8 cellular contexts compared by ENCODE assay signal in the genomic region with DNA sequence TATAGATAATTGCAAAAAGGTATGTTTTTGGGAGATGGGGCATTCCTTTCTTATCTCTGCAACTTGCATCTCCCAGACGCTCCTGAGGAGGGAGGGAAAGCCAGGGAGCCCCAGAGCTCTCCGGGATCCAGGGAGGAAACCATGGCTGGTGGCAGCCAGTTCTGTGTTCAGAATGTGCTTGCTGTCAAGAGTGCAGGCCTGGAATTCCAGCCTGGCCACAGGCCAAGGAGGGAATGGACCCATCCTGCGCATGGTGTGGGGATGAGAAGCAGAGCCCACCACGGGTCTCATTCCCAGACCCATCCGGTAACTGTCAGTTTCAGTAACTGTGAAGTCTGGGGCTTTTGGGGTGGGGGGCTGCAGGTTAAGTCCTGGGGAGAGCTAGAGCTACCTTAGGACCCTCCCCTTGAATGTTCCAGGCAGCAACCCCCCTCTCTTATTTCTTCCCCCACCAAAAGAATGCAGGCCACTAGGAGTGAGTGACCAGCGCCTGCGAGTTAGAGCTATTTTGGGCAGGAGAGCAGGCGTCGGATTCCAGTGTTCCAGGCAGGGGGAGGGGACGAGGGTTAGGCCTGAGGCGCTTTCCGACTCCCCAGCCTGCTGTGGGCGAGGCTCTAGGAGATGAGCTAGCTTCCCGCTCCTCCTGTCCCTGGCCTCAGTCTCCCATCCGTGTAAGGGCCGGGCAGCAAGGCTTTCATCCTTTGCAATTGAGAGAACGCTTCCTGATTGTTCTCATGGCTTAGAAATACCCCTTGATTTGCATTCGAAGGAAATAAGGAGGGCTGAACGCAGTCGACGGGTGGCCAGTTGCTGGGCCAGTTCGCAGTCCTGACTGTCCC. TPM values are rescaled to one million over a fixed set of nuclear protein-coding genes. Genes with fewer than 3 reads are reported as not detected.
DNase-seq lines count a peak whose midpoint lies in the region; FAIRE-seq and TF ChIP-seq lines count a peak whose summit lies in the region.

No MANE protein-coding gene starts in this region.

- H3K9ac ChIP-seq in skeletal muscle satellite cell (ENCODE audit: low read depth, low read length), result peak overlapping the region; percentile 81

- H3K79me2 ChIP-seq in ACC112 (ENCODE audit: control insufficient read depth, insufficient read depth, low read length, unreplicated experiment), result peaks cover 8% of the 10 kb centered on the region

- no peaks in the 10 kb centered on the region for H3K9me3 ChIP-seq in skeletal muscle satellite cell (replicated peaks; ENCODE audit: low read length)

- H3K4me3 ChIP-seq in ACC112 (ENCODE audit: low read depth, low read length) (peak overlapping the region; percentile 79), GM08714 (ENCODE audit: low read length) (peak overlapping the region; percentile 63; the same call in 1 of the 2 replicates), bronchial epithelial cell (ENCODE audit: low read depth, low read length) (peak overlapping the region; percentile 44), skeletal muscle satellite cell (ENCODE audit: low read length) (peak overlapping the region; percentile 69)

- H3K36me3 ChIP-seq in ACC112 (ENCODE audit: insufficient read depth, low read length) (no peaks in the 10 kb centered on the region), bronchial epithelial cell (ENCODE audit: control insufficient read depth, insufficient read depth, low read length) (no peaks in the 10 kb centered on the region), skeletal muscle satellite cell (ENCODE audit: insufficient read depth, low read length) (no peaks in the 10 kb centered on the region)

- H3K4me2 ChIP-seq in skeletal muscle satellite cell (ENCODE audit: low read length), result peak overlapping the region; percentile 91

- H3K27ac ChIP-seq in ACC112 (ENCODE audit: low read depth, low read length), result peak overlapping the region; percentile 86

- H2AFZ ChIP-seq in ACC112 (ENCODE audit: low read length, unreplicated experiment), result peak overlapping the region; percentile 87

- H3K4me3 Mint-ChIP-seq in immature natural killer cell, result peak overlapping the region; percentile 88 to 91 (median 90)

- H3K36me3 Mint-ChIP-seq in immature natural killer cell, result peaks cover 0 to 5% (median 0%) of the 10 kb centered on the region in 3 donors

- FAIRE-seq in bronchial epithelial cell (lab: Jason Lieb, UNC), result no peak

- H3K4me1 ChIP-seq in ACC112 (ENCODE audit: control insufficient read depth, insufficient read depth, low read length, unreplicated experiment) (peaks cover 22% of the 10 kb centered on the region), skeletal muscle satellite cell (ENCODE audit: control insufficient read depth, insufficient read depth, low read length) (peaks cover 33% of the 10 kb centered on the region)

- H3K27me3 ChIP-seq in ACC112 (ENCODE audit: insufficient read depth, low read length) (no peaks in the 10 kb centered on the region), bronchial epithelial cell (ENCODE audit: control insufficient read depth, insufficient read depth, low read length) (no peaks in the 10 kb centered on the region), skeletal muscle satellite cell (ENCODE audit: control insufficient read depth, insufficient read depth, low read length) (no peaks in the 10 kb centered on the region)

- peak overlapping the region; percentile 67 to 91 (median 88) for H3K27ac Mint-ChIP-seq in immature natural killer cell

- DNase-seq in NCI-H510A treated with DMSO at 0.1 percent for 48 hours (lab: John Stamatoyannopoulos, UW), result peak; percentile 75
- peak; percentile 65 for DNase-seq in bronchial epithelial cell (ENCODE audit: low read depth)
- DNase-seq in immature natural killer cell, result no peak
- DNase-seq in GOT3 (lab: John Stamatoyannopoulos, UW), result no peak
- no peak for DNase-seq in cerebellar nuclear complex (lab: John Stamatoyannopoulos, UW)

- peaks cover 23% of the 10 kb centered on the region in 2 donors for H3K4me1 Mint-ChIP-seq in immature natural killer cell

- H3K9me3 Mint-ChIP-seq in immature natural killer cell, result no peaks in the 10 kb centered on the region

- no peak for TF ChIP-seq CTCF in bronchial epithelial cell (IDR thresholded peaks at IDR 0.05; ENCODE audit: insufficient read depth, low read length, severe bottlenecking)

- H3K27me3 Mint-ChIP-seq in immature natural killer cell (ENCODE audit: low read depth in 3 of 3), result peaks cover 0 to 3% (median 1%) of the 10 kb centered on the region in 3 donors

RNA-seq across cellular contexts. Expression of gene DAG1, which starts 0.8 kb away (rescaled TPM):
- total RNA-seq in bronchial epithelial cell, result 20.3 and 26.9 TPM in 2 replicates
- polyA plus RNA-seq in immature natural killer cell, result 1 to 10 TPM; 3.2 to 6.0 (median 3.7) TPM
- 32.2 and 36.9 TPM in 2 replicates for total RNA-seq in skeletal muscle satellite cell (2012; rRNA removed)

RNA-seq across cellular contexts. Expression of gene NICN1, which starts 40.1 kb away (rescaled TPM):
- total RNA-seq in bronchial epithelial cell, result 1.3 and 3.3 TPM in 2 replicates
- 10 to 100 TPM in 1 of 3 donors, 1 to 10 TPM in 2; 3.2 to 11.9 (median 4.2) TPM for polyA plus RNA-seq in immature natural killer cell
- total RNA-seq in skeletal muscle satellite cell (2012; rRNA removed), result 2.0 and 4.6 TPM in 2 replicates

RNA-seq across cellular contexts. Expression of gene AMT, which starts 47.0 kb away (rescaled TPM):
- 0.79 and 2.2 TPM in 2 replicates for total RNA-seq in bronchial epithelial cell
- 1 to 10 TPM; 2.9 to 8.2 (median 4.8) TPM for polyA plus RNA-seq in immature natural killer cell
- not detected in 2 replicates for total RNA-seq in skeletal muscle satellite cell (2012; rRNA removed)

RNA-seq across cellular contexts. Expression of gene TCTA, which starts 57.0 kb away (rescaled TPM):
- 4.5 and 9.1 TPM in 2 replicates for total RNA-seq in bronchial epithelial cell
- polyA plus RNA-seq in immature natural killer cell, result 10 to 100 TPM; 57.3 to 86.2 (median 62.6) TPM
- 16.8 and 17.7 TPM in 2 replicates for total RNA-seq in skeletal muscle satellite cell (2012; rRNA removed)

RNA-seq across cellular contexts. Expression of gene RHOA, which starts 57.5 kb away (rescaled TPM):
- 300 and 621 TPM in 2 replicates for total RNA-seq in bronchial epithelial cell
- polyA plus RNA-seq in immature natural killer cell, result 1,000 to 10,000 TPM in 1 of 3 donors, 100 to 1,000 TPM in 2; 863 to 1,056 (median 891) TPM
- total RNA-seq in skeletal muscle satellite cell (2012; rRNA removed), result 622 and 735 TPM in 2 replicates

Comparison
In these comparisons a context has a peak if more than half of its experiments do, and no peak if none do; other contexts are left out.
1. DNase-seq: peak in NCI-H510A treated with DMSO at 0.1 percent for 48 hours (single experiment) and bronchial epithelial cell (single experiment); none in immature natural killer cell (0 of 3), GOT3 (single experiment) and cerebellar nuclear complex (0 of 2).
2. Peak in every context shown above with its lines, with median percentiles within 50 percentile points of each other: H3K4me3 ChIP-seq.